ENCODE assay signal across 9 cellular contexts in the genomic region with DNA sequence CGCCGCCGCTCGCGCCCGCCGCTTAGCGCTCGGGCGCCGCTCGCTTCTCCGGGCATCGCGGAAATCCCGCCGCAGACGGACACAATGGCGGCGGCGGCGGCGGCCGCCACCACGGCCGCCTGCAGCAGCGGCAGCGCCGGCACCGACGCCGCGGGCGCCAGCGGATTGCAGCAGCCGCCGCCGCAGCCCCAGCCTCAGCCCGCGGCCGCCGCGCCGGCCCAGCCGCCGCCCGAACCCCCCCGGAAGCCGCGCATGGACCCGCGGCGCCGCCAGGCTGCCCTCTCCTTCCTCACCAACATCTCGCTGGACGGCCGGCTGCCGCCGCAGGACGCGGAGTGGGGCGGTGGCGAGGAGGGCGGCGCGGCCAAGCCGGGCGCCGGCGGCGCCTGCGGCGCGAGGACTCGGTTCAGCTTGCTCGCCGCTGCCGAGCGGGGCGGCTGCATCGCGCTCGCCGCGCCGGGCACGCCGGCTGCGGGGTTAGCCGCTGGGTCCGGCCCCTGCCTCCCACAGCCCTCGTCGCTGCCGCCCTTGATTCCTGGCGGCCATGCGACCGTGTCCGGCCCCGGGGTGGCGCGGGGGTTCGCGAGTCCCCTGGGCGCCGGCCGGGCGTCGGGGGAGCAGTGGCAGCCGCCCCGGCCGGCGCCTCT. TPM values are rescaled to one million over a fixed set of nuclear protein-coding genes. Genes with fewer than 3 reads are reported as not detected.
DNase-seq lines count a peak whose midpoint lies in the region; ATAC-seq and TF ChIP-seq lines count a peak whose summit lies in the region.
"Had no signal": no experiment of that assay in that cellular context is flagged by ENCODE, and none has a peak within 500 bp of the region (broad histone marks: within the 10 kb centered on the region; RNA-seq: fewer than 3 reads in every experiment).

No MANE protein-coding gene starts in this region.

- H3K9me3 Mint-ChIP-seq in naive thymus-derived CD4-positive, alpha-beta T cell = no peaks in the 10 kb centered on the region
- H3K9me3 Mint-ChIP-seq: activated naive CD4-positive, alpha-beta T cell treated with anti-CD3 and anti-CD28 coated beads, Interleukin-2, amount 50 U/mL, for 24 hours had no signal

- ATAC-seq in HG03108 (IDR thresholded peaks at IDR 0.05; ENCODE audit: unreplicated experiment) (peak; percentile 10), esophagus mucosa (peak; percentile 13), GM18519 (IDR thresholded peaks at IDR 0.05; ENCODE audit: low FRiP score, unreplicated experiment) (no peak)
- ATAC-seq in naive thymus-derived CD4-positive, alpha-beta T cell = peak; percentile 55

- CTCF ChIA-PET in naive thymus-derived CD4-positive, alpha-beta T cell (lab: Charles Lee) = interaction anchor here (1.3 kb wide), 1 partner anchor 278 kb away, joined by 3 read pairs; no protein-coding TSS in a partner anchor

- peak overlapping the region in 5 of 10 donors; percentile 26 to 75 (median 58) for H3K4me3 Mint-ChIP-seq in naive thymus-derived CD4-positive, alpha-beta T cell

- H3K27me3 Mint-ChIP-seq in naive thymus-derived CD4-positive, alpha-beta T cell = peaks cover 35 to 48% (median 40%) of the 10 kb centered on the region in 5 donors

- H3K27me3 ChIP-seq in WERI-Rb-1 (ENCODE audit: insufficient read depth, low read depth, severe bottlenecking) = peaks cover 8% of the 10 kb centered on the region
- peaks cover 3 to 9% of the 10 kb centered on the region in 2 donors for H3K27me3 ChIP-seq in naive thymus-derived CD4-positive, alpha-beta T cell (ENCODE audit: control insufficient read depth in 2 of 2, insufficient read depth in 2 of 2, low read length in 2 of 2)

- H3K4me1 Mint-ChIP-seq in naive thymus-derived CD4-positive, alpha-beta T cell = peaks cover 0 to 34% (median 19%) of the 10 kb centered on the region in 7 donors

- POLR2A ChIA-PET in naive thymus-derived CD4-positive, alpha-beta T cell (lab: Charles Lee) = no interaction called here

- H3K36me3 ChIP-seq in WERI-Rb-1 = no peaks in the 10 kb centered on the region
- no peaks in the 10 kb centered on the region for H3K36me3 ChIP-seq in naive thymus-derived CD4-positive, alpha-beta T cell (ENCODE audit: control insufficient read depth in 2 of 3, insufficient read depth in 3 of 3, low read length in 3 of 3)

- peak overlapping the region; percentile 46 for H3K4me3 ChIP-seq in WERI-Rb-1 (ENCODE audit: low read depth, low read length)
- H3K4me3 ChIP-seq in naive thymus-derived CD4-positive, alpha-beta T cell (ENCODE audit: low read length) = no peak overlapping the region

- peaks cover 0 to 3% (median 0%) of the 10 kb centered on the region in 5 donors for H3K36me3 Mint-ChIP-seq in naive thymus-derived CD4-positive, alpha-beta T cell

- peaks cover 0 to 16% of the 10 kb centered on the region in 2 donors for H3K4me1 ChIP-seq in naive thymus-derived CD4-positive, alpha-beta T cell (ENCODE audit: control insufficient read depth in 2 of 2, insufficient read depth in 2 of 2, low read length in 2 of 2)

- H3K27ac ChIP-seq in WERI-Rb-1 = no peak overlapping the region
- no peak overlapping the region for H3K27ac ChIP-seq in naive thymus-derived CD4-positive, alpha-beta T cell (ENCODE audit: low read depth, low read length)

- no peak for TF ChIP-seq CTCF in WERI-Rb-1 (IDR thresholded peaks at IDR 0.05; ENCODE audit: low read depth, low read length)

- intact Hi-C loops in naive thymus-derived CD4-positive, alpha-beta T cell (cut with micrococcal nuclease) = loop anchor here in 1 of 2 donors (10.0 kb wide), 1 partner anchor 49 kb away; no protein-coding TSS in a partner anchor

- H3K9me3 ChIP-seq in WERI-Rb-1 (ENCODE audit: severe bottlenecking) = no peaks in the 10 kb centered on the region
- H3K9me3 ChIP-seq in naive thymus-derived CD4-positive, alpha-beta T cell (ENCODE audit: control insufficient read depth in 2 of 3, low read length in 3 of 3) = no peaks in the 10 kb centered on the region

- H3K27ac Mint-ChIP-seq in naive thymus-derived CD4-positive, alpha-beta T cell = no peak overlapping the region

- DNase-seq in activated naive CD4-positive, alpha-beta T cell treated with Interleukin-2 at 50 U/mL for 16 hours = peak; percentile 11
- no peak for DNase-seq in activated naive CD4-positive, alpha-beta T cell (lab: John Stamatoyannopoulos, UW)
- DNase-seq in WERI-Rb-1 (peak; percentile 27), H4 (ENCODE audit: low spot score) (no peak)
- peak in 6 of 9 donors; percentile 11 to 41 (median 22) for DNase-seq in naive thymus-derived CD4-positive, alpha-beta T cell

RNA-seq across cellular contexts. Expression of a gene that starts 0.5 kb away (rescaled TPM):
- 7.8 TPM for total RNA-seq in esophagus mucosa
- 1 to 10 TPM in 1 of 5 experiments, under 1 TPM in 3, not detected in 1; 0.11 to 5.7 (median 0.58) TPM for total RNA-seq in naive thymus-derived CD4-positive, alpha-beta T cell
- not detected for polyA plus RNA-seq in naive thymus-derived CD4-positive, alpha-beta T cell
- total RNA-seq in H4 (2014; rRNA removed; shearing (Covaris generic)) = 9.6 and 11.7 TPM in 2 replicates

Comparison
In these comparisons a context has a peak if more than half of its experiments do, and no peak if none do; other contexts are left out.
1. DNase-seq: peak in activated naive CD4-positive, alpha-beta T cell treated with Interleukin-2 at 50 U/mL for 16 hours (single experiment), WERI-Rb-1 (single experiment) and naive thymus-derived CD4-positive, alpha-beta T cell (6 of 9); none in activated naive CD4-positive, alpha-beta T cell (0 of 4) and H4 (single experiment).